Comparison of ENCODE assay signal across 31 cellular contexts in genomic region chr2:240203842-240204270, GRCh38.
"Had no signal": no experiment of that assay in that cellular context is flagged by ENCODE, and none has a peak within 500 bp of the region (broad histone marks: within the 10 kb centered on the region; RNA-seq: fewer than 3 reads in every experiment).

No MANE protein-coding gene starts in this region.

- H3K27ac ChIP-seq: coronary artery, dorsolateral prefrontal cortex, gastroesophageal sphincter, hepatocyte, neutrophil, ovary, prostate gland, stomach, tibial artery, WERI-Rb-1 had no signal

- H3K4me3 ChIP-seq: coronary artery, dorsolateral prefrontal cortex, gastroesophageal sphincter, hepatocyte, ovary, prostate gland, smooth muscle cell, stomach, tibial artery had no signal

- H3K36me3 ChIP-seq: gastroesophageal sphincter, neutrophil, ovary, prostate gland, stomach, tibial artery, WERI-Rb-1 had no signal

- H3K9me3 Mint-ChIP-seq: activated CD4-positive, alpha-beta T cell treated with anti-CD3 and anti-CD28 coated beads, Interleukin-2, amount 10 ng/mL, durations not matched to agents 24 days and 14 days; activated T-helper 17 cell treated with anti-CD3 and anti-CD28 coated beads, Interleukin-2, amount 50 U/mL, for 72 hours had no signal

- H3K9me3 ChIP-seq: neutrophil, ovary, prostate gland had no signal

- H3K36me3 Mint-ChIP-seq: activated CD4-positive, alpha-beta memory T cell treated with anti-CD3 and anti-CD28 coated beads for 36 hours; stimulated activated naive B cell treated with anti-CD40 and anti-IgM and Interleukin-4, amounts not matched to agents 10 μg/mL and 1 μg/mL and 100 μg/mL, for 72 hours had no signal

- H3K27me3 ChIP-seq: dorsolateral prefrontal cortex, hepatocyte, ovary had no signal

- DNase-seq: activated CD4-positive, alpha-beta memory T cell treated with anti-CD3 and anti-CD28 coated beads for 36 hours; activated CD4-positive, alpha-beta T cell treated with anti-CD3 and anti-CD28 coated beads, Interleukin-2, amount 10 ng/mL, durations not matched to agents 24 days and 14 days; activated CD8-positive, alpha-beta memory T cell treated with anti-CD3 and anti-CD28 coated beads, Interleukin-2, amount 50 U/mL, for 48 hours; activated naive CD4-positive, alpha-beta T cell; activated T-cell treated with anti-CD3 and anti-CD28 coated beads, Interleukin-2, amount 50 U/mL, for 24 hours; effector memory CD4-positive, alpha-beta T cell; erythroblast; left cardiac atrium; left ventricle myocardium superior; midbrain; naive thymus-derived CD8-positive, alpha-beta T cell; stimulated activated CD4-positive, alpha-beta T cell treated with anti-CD3 and anti-CD28 coated beads, Interleukin-15, amount 100 ng/mL, for 24 hours; stimulated activated CD4-positive, alpha-beta T cell treated with anti-CD3 and anti-CD28 coated beads, Interleukin-2, amount 100 ng/mL, for 24 hours; stimulated activated naive B cell treated with anti-CD40 and anti-IgM and Interleukin-4, amounts not matched to agents 10 μg/mL and 1 μg/mL and 100 μg/mL, for 72 hours; stomach; SW 1271; T1000; WERI-Rb-1 had no signal

- ATAC-seq: activated CD4-positive, CD25-positive, alpha-beta regulatory T cell treated with anti-CD3 and anti-CD28 coated beads, Interleukin-2, amount 50 U/mL, for 24 hours; activated naive CD4-positive, alpha-beta T cell treated with anti-CD3 and anti-CD28 coated beads, Interleukin-2, amount 50 U/mL, for 72 hours; activated T-helper 17 cell treated with anti-CD3 and anti-CD28 coated beads, Interleukin-2, amount 50 U/mL, for 72 hours; gastroesophageal sphincter; left cardiac atrium; left ventricle myocardium superior; naive thymus-derived CD8-positive, alpha-beta T cell; stimulated activated naive B cell treated with anti-CD40 and anti-IgM and Interleukin-4, amounts not matched to agents 10 μg/mL and 1 μg/mL and 100 μg/mL, for 72 hours had no signal

- H3K4me1 Mint-ChIP-seq: activated T-helper 17 cell treated with anti-CD3 and anti-CD28 coated beads, Interleukin-2, amount 50 U/mL, for 72 hours had no signal

- H3K4me1 ChIP-seq: gastroesophageal sphincter, prostate gland, stomach, tibial artery had no signal

- H3K4me3 Mint-ChIP-seq: activated CD4-positive, alpha-beta memory T cell treated with anti-CD3 and anti-CD28 coated beads for 36 hours; activated CD4-positive, alpha-beta T cell treated with anti-CD3 and anti-CD28 coated beads, Interleukin-2, amount 10 ng/mL, durations not matched to agents 24 days and 14 days; activated T-cell treated with anti-CD3 and anti-CD28 coated beads, Interleukin-2, amount 50 U/mL, for 24 hours; activated T-helper 17 cell treated with anti-CD3 and anti-CD28 coated beads, Interleukin-2, amount 50 U/mL, for 72 hours; naive thymus-derived CD8-positive, alpha-beta T cell; stimulated activated naive B cell treated with anti-CD40 and anti-IgM and Interleukin-4, amounts not matched to agents 10 μg/mL and 1 μg/mL and 100 μg/mL, for 72 hours; T-helper 1 cell treated with Interleukin-12 subunit alpha and Interleukin-12 subunit beta and Interleukin-4 antibody, amounts not matched to agents 30 μg/mL and 1 μg/mL, for 36 hours had no signal

- H3K27ac Mint-ChIP-seq: activated CD4-positive, alpha-beta memory T cell treated with anti-CD3 and anti-CD28 coated beads for 36 hours; activated CD4-positive, alpha-beta T cell treated with anti-CD3 and anti-CD28 coated beads, Interleukin-2, amount 10 ng/mL, durations not matched to agents 24 days and 14 days; activated naive CD4-positive, alpha-beta T cell treated with anti-CD3 and anti-CD28 coated beads, Interleukin-2, amount 50 U/mL, for 72 hours; activated T-cell treated with anti-CD3 and anti-CD28 coated beads, Interleukin-2, amount 50 U/mL, for 24 hours; activated T-helper 17 cell treated with anti-CD3 and anti-CD28 coated beads, Interleukin-2, amount 50 U/mL, for 72 hours; stimulated activated naive B cell treated with anti-CD40 and anti-IgM and Interleukin-4, amounts not matched to agents 10 μg/mL and 1 μg/mL and 100 μg/mL, for 72 hours; T-helper 1 cell treated with Interleukin-12 subunit alpha and Interleukin-12 subunit beta and Interleukin-4 antibody, amounts not matched to agents 30 μg/mL and 1 μg/mL, for 36 hours had no signal
